26 cellular contexts compared by ENCODE assay signal in the genomic region with DNA sequence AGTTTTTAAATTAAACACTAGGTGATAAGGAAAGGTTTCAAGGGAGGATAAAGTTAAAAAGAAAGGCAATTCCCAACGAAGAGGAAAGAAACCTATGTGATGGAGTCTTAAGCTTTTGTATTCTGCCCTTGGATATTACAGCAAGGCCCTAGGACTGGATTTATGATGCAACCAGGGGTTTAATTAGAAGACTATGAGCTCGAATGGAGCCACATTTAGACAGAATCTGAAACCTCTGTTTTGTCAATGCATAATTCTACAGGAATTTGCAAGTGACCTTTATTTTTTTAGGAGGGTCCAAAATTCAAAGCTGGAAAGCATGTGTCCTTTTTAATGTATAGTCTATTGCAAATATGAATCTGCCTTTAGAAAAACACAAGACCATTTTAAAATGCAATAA. TPM values are rescaled to one million over a fixed set of nuclear protein-coding genes. Genes with fewer than 3 reads are reported as not detected.
DNase-seq lines count a peak whose midpoint lies in the region; ATAC-seq, FAIRE-seq and TF ChIP-seq lines count a peak whose summit lies in the region.
"Had no signal": no experiment of that assay in that cellular context is flagged by ENCODE, and none has a peak within 500 bp of the region (broad histone marks: within the 10 kb centered on the region; RNA-seq: fewer than 3 reads in every experiment).

No MANE protein-coding gene starts in this region.

- no peaks in the 10 kb centered on the region for H3K27me3 ChIP-seq in RWPE2 (ENCODE audit: insufficient read depth, poor library complexity, severe bottlenecking)
- H3K27me3 ChIP-seq: MG63, ovary, right atrium auricular region had no signal

- TF ChIP-seq RAD21 in A549 (conservative IDR thresholded peaks at IDR 0.05 in 1 of 2, IDR thresholded peaks at IDR 0.05 in 1 of 2), result no peak

- peaks cover 87% of the 10 kb centered on the region for H3K4me1 ChIP-seq in A549
- peaks cover 25% of the 10 kb centered on the region for H3K4me1 ChIP-seq in RWPE2 (ENCODE audit: insufficient read depth, poor library complexity, severe bottlenecking)

- POLR2A ChIA-PET in A549 (lab: Yijun Ruan, JAX), result interaction anchor here (1.1 kb wide), 1 partner anchor 34 kb away, joined by 3 read pairs; no protein-coding TSS in a partner anchor

- peak overlapping the region; percentile 85 for H3K4me2 ChIP-seq in A549
- H3K4me2 ChIP-seq: GM23338 had no signal

- no peak for TF ChIP-seq EP300 in A549 (IDR thresholded peaks at IDR 0.05)

- CTCF ChIA-PET in A549 (lab: Yijun Ruan, JAX), result interaction anchor here (1.1 to 1.5 kb wide), 2 partner anchors 85 to 1185 kb away, joined by 3 to 4 read pairs; no protein-coding TSS in a partner anchor

- 32% methylated on average over 2 of the region's 2 CpGs for WGBS in A549 (ENCODE audit: missing lambda C conversion rate)

- intact Hi-C loops in sciatic nerve (cut with DNase I), result no loop called here

- FAIRE-seq in A549 (lab: Jason Lieb, UNC) (no peak), D721Med (lab: Jason Lieb, UNC) (no peak)
- FAIRE-seq: GM12892, K562 had no signal

- H3K27ac ChIP-seq in A549 (peak overlapping the region; percentile 92 to 94), RWPE2 (ENCODE audit: poor library complexity, severe bottlenecking) (peak overlapping the region; percentile 85)
- H3K27ac ChIP-seq: ovary, right atrium auricular region had no signal

- H3K4me3 ChIP-seq in A549 (0 out of 3 replicates have a peak overlapping the region, but pooled peaks have one; percentile 6), RWPE2 (ENCODE audit: severe bottlenecking) (no peak overlapping the region)
- H3K4me3 ChIP-seq: GM23338, K562, MG63, ovary, right atrium auricular region had no signal

- ATAC-seq in A549 (no peak), RWPE2 (ENCODE audit: low read depth) (no peak), sciatic nerve (no peak)
- ATAC-seq: activated CD4-positive, alpha-beta T cell treated with anti-CD3 and anti-CD28 coated beads for 36 hours; GM23338; K562; natural killer cell treated with Interleukin-12 subunit alpha and Interleukin-12 subunit beta and Interleukin-15 and Interleukin-18, amount 100 ng/mL, for 72 hours had no signal

- H3K36me3 ChIP-seq in RWPE2 (ENCODE audit: low read depth), result no peaks in the 10 kb centered on the region
- H3K36me3 ChIP-seq: MG63, ovary, right atrium auricular region had no signal

- no peak for DNase-seq in A549 (ENCODE audit: low read depth in 1 of 2, low spot score in 1 of 2)
- DNase-seq in EL, result peak; percentile 31
- no peak for DNase-seq in RWPE2 (ENCODE audit: low spot score)
- peak; percentile 69 for DNase-seq in fibroblast of peridontal ligament (ENCODE audit: extremely low read depth)
- no peak for DNase-seq in D721Med (ENCODE audit: insufficient read length, low spot score)
- DNase-seq in sciatic nerve (ENCODE audit: low spot score), result no peak
- DNase-seq in middle frontal gyrus (ENCODE audit: extremely low spot score, low spot score), result no peak
- DNase-seq: activated CD4-positive, alpha-beta T cell treated with anti-CD3 and anti-CD28 coated beads for 36 hours; activated effector memory CD4-positive, alpha-beta T cell treated with Interleukin-2 at 50 U/mL for 16 hours; activated T-cell treated with anti-CD3 and anti-CD28 coated beads for 4 hours; aorta; C1 segment of cervical spinal cord; Caco-2; head of caudate nucleus; MG63; NCI-H82; OCI-M1; ovary; Right ventricle myocardium superior; stimulated activated CD4-positive, alpha-beta T cell treated with anti-CD3 and anti-CD28 coated beads, Interleukin-2, amount 100 ng/mL, for 48 hours had no signal

- TF ChIP-seq CTCF in A549 (IDR thresholded peaks at IDR 0.05) (no peak), RWPE2 (IDR thresholded peaks at IDR 0.05; ENCODE audit: poor library complexity, severe bottlenecking) (no peak), D721Med (IDR thresholded peaks at IDR 0.05; ENCODE audit: insufficient read depth, missing control alignments) (no peak)

- no peak for TF ChIP-seq POLR2A in A549 (IDR thresholded peaks at IDR 0.05; ENCODE audit: low read length)

- H3K9me3 ChIP-seq in A549 (no peaks in the 10 kb centered on the region), RWPE2 (ENCODE audit: severe bottlenecking) (no peaks in the 10 kb centered on the region)
- H3K9me3 ChIP-seq: MG63, ovary, right atrium auricular region had no signal

TF ChIP-seq in A549, 52 proteins besides CTCF, POLR2A, EP300 and RAD21:
- no peak for TF ChIP-seq EHF (CRISPR knock-in tag; IDR thresholded peaks at IDR 0.05)
- TF ChIP-seq CEBPB (IDR thresholded peaks at IDR 0.05), result peak in 1 of 2 experiments; percentile 17; a peak in 1 of 4 replicates

RNA-seq across cellular contexts. Expression of a gene that starts 37.9 kb away (rescaled TPM):
- polyA plus RNA-seq in A549 (2011; rRNA removed), result 65.8 and 67.6 TPM in 2 replicates
- polyA plus RNA-seq in A549 (2012; cell fraction: cytosol; rRNA removed), result 7.8 and 9.4 TPM in 2 replicates
- 9.4 and 13.3 TPM in 2 replicates for polyA plus RNA-seq in A549 (2012; cell fraction: nucleus; rRNA removed)
- polyA plus RNA-seq in A549 (2017; fragmentation: RNase III; extraction: RNeasy Plus Mini Kit Qiagen cat#74134 plus additional on column Dnase treatment), result 29.7 to 40.6 TPM (median 34.0 TPM) in 3 replicates
- polyA minus RNA-seq in A549 (2011; rRNA and poly(A)+ RNA removed), result 33.4 and 43.9 TPM in 2 replicates
- 46.8 TPM for total RNA-seq in sciatic nerve
- total RNA-seq: T-helper 2 cell treated with Interferon-gamma antibody and Interleukin-4, amounts not matched to agents 100 ng/mL and 5 ng/mL, for 36 hours had no signal

Comparison
In these comparisons a context has a peak if more than half of its experiments do, and no peak if none do; other contexts are left out.
1. DNase-seq: peak in EL (single experiment) and fibroblast of peridontal ligament (single experiment); none in A549 (0 of 2), RWPE2 (single experiment), D721Med (single experiment), sciatic nerve (single experiment) and middle frontal gyrus (single experiment).